ENCODE assay signal across 1 cellular context in the genomic region with DNA sequence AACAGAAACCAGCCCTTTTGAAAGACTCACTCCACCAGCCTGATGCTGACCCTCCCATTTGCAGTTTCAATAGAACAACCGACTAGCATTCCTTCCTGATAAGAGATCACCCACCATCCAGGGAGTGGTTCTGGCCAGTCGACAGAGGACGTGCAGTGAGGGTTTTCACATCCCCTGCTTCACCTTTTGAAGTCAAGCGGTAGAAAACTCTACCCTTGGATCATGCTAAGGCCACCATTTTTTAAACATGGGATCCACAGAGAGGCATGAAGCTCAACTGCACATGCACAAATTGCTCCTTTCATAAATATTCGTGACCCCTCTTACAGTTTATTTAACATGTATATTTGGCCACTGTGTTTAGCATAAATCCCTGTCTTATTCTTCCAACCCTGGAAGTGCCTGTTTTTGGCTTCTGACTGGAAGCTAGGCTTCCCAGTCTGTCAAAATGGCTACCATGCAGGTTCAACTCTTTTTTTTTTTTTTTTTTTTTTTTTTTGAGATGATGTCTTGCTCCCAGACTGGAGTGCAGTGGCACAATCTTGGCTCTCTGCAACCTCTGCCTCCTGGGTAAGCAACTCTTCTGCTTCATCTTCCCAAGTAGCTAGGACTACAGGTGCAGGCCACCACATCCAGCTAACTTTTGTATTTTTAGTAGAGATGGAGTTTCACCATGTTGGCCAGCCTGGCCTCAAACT.
TF ChIP-seq lines count a peak whose summit lies in the region.

No MANE protein-coding gene starts in this region.

TF ChIP-seq in HCT116, 20 proteins besides CTCF, POLR2A, EP300 and RAD21 (continued from another document):
- TF ChIP-seq POLR2AphosphoS5 (IDR thresholded peaks at IDR 0.05; ENCODE audit: low read depth, low read length) (no peak), ELF1 (IDR thresholded peaks at IDR 0.05; ENCODE audit: borderline replicate concordance, low read depth) (no peak), CBX3 (IDR thresholded peaks at IDR 0.05; ENCODE audit: low read depth) (no peak), CEBPB (IDR thresholded peaks at IDR 0.05; ENCODE audit: low read depth) (no peak), EZH2 (IDR thresholded peaks at IDR 0.05) (no peak), EGR1 (IDR thresholded peaks at IDR 0.05; ENCODE audit: low read depth) (no peak)
- TF ChIP-seq, protein P1, sequence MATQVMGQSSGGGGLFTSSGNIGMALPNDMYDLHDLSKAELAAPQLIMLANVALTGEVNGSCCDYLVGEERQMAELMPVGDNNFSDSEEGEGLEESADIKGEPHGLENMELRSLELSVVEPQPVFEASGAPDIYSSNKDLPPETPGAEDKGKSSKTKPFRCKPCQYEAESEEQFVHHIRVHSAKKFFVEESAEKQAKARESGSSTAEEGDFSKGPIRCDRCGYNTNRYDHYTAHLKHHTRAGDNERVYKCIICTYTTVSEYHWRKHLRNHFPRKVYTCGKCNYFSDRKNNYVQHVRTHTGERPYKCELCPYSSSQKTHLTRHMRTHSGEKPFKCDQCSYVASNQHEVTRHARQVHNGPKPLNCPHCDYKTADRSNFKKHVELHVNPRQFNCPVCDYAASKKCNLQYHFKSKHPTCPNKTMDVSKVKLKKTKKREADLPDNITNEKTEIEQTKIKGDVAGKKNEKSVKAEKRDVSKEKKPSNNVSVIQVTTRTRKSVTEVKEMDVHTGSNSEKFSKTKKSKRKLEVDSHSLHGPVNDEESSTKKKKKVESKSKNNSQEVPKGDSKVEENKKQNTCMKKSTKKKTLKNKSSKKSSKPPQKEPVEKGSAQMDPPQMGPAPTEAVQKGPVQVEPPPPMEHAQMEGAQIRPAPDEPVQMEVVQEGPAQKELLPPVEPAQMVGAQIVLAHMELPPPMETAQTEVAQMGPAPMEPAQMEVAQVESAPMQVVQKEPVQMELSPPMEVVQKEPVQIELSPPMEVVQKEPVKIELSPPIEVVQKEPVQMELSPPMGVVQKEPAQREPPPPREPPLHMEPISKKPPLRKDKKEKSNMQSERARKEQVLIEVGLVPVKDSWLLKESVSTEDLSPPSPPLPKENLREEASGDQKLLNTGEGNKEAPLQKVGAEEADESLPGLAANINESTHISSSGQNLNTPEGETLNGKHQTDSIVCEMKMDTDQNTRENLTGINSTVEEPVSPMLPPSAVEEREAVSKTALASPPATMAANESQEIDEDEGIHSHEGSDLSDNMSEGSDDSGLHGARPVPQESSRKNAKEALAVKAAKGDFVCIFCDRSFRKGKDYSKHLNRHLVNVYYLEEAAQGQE (IDR thresholded peaks at IDR 0.05; ENCODE audit: low read depth), result no peak
- TF ChIP-seq, protein P2, sequence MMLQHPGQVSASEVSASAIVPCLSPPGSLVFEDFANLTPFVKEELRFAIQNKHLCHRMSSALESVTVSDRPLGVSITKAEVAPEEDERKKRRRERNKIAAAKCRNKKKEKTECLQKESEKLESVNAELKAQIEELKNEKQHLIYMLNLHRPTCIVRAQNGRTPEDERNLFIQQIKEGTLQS (IDR thresholded peaks at IDR 0.05), result no peak
